Comparison of ENCODE assay signal across 8 cellular contexts in genomic region chr11:77589181-77589520, GRCh38. TPM values are rescaled to one million over a fixed set of nuclear protein-coding genes. Genes with fewer than 3 reads are reported as not detected.
DNase-seq lines count a peak whose midpoint lies in the region; TF ChIP-seq lines count a peak whose summit lies in the region.

No MANE protein-coding gene starts in this region.

- no peak overlapping the region for H3K9ac ChIP-seq in rectal smooth muscle tissue (ENCODE audit: low read length)

- H3K4me3 ChIP-seq in GM08714 (ENCODE audit: low read length) (peak overlapping the region; percentile 60), fibroblast of villous mesenchyme (ENCODE audit: low read depth, low read length) (peak overlapping the region; percentile 73), rectal smooth muscle tissue (ENCODE audit: low read length) (peak overlapping the region; percentile 78)

- POLR2A ChIA-PET in HEK293T (lab: Yijun Ruan, JAX): interaction anchor here (1.4 kb wide), 1 partner anchor 48 kb away, joined by 3 read pairs; the partner anchor contains the start of gene CLNS1A
- POLR2A ChIA-PET in RWPE1 (lab: Yijun Ruan, JAX; ENCODE audit: low non-redundant PET): no interaction called here

- H3K4me1 ChIP-seq in rectal smooth muscle tissue (ENCODE audit: control insufficient read depth, insufficient read depth, low read length): peaks cover 5% of the 10 kb centered on the region

- no peaks in the 10 kb centered on the region for H3K27me3 ChIP-seq in rectal smooth muscle tissue (ENCODE audit: control insufficient read depth, insufficient read depth, low read length)

- no peak for TF ChIP-seq CTCF in RWPE1 (conservative IDR thresholded peaks at IDR 0.05; ENCODE audit: low read depth)
- no peak for TF ChIP-seq CTCF in fibroblast of villous mesenchyme (IDR thresholded peaks at IDR 0.05; ENCODE audit: insufficient read depth, low read depth, low read length)

- CTCF ChIA-PET in HEK293T (lab: Yijun Ruan, JAX) (no interaction called here), RWPE1 (lab: Yijun Ruan, JAX) (interaction anchor here (1.0 kb wide), 1 partner anchor 22 kb away, joined by 3 read pairs; no protein-coding TSS in a partner anchor)

- H3K36me3 ChIP-seq in rectal smooth muscle tissue (ENCODE audit: control insufficient read depth, insufficient read depth, low read length): no peaks in the 10 kb centered on the region

- peak overlapping the region; percentile 64 for H3K27ac ChIP-seq in RWPE1
- H3K27ac ChIP-seq in rectal smooth muscle tissue (ENCODE audit: low read depth, low read length): peak overlapping the region; percentile 71

- DNase-seq in HEK293T (ENCODE audit: extremely low spot score): no peak
- no peak for DNase-seq in RWPE1 (ENCODE audit: low spot score)
- no peak for DNase-seq in fibroblast of villous mesenchyme (ENCODE audit: low read depth)
- no peak for DNase-seq in HCEC 1CT
- no peak for DNase-seq in Ammon's horn (ENCODE audit: low spot score)
- DNase-seq in stimulated activated CD4-positive, alpha-beta T cell treated with anti-CD3 and anti-CD28 coated beads, Interleukin-12 subunit alpha, Interleukin-12 subunit beta, amount 100 ng/mL, for 4 hours: no peak

TF ChIP-seq in HEK293T, 16 proteins besides CTCF, POLR2A, EP300 and RAD21:
- TF ChIP-seq LEF1 (IDR thresholded peaks at IDR 0.05; ENCODE audit: borderline replicate concordance) (no peak), FOXA1 (IDR thresholded peaks at IDR 0.05) (no peak), BHLHE40 (IDR thresholded peaks at IDR 0.05; ENCODE audit: borderline replicate concordance) (no peak), L3MBTL2 (conservative IDR thresholded peaks at IDR 0.05) (peak; percentile 84), FOXM1 (IDR thresholded peaks at IDR 0.05; ENCODE audit: borderline replicate concordance) (no peak), NFRKB (IDR thresholded peaks at IDR 0.05) (no peak), ARNT (IDR thresholded peaks at IDR 0.05) (no peak)

RNA-seq across cellular contexts. Expression of gene AQP11, which starts 0.6 kb away (rescaled TPM):
- total RNA-seq in fibroblast of villous mesenchyme: 1.6 and 1.7 TPM in 2 replicates

RNA-seq across cellular contexts. Expression of gene CLNS1A, which starts 48.4 kb away (rescaled TPM):
- 69.3 and 88.5 TPM in 2 replicates for total RNA-seq in fibroblast of villous mesenchyme
